In the genomic region with DNA sequence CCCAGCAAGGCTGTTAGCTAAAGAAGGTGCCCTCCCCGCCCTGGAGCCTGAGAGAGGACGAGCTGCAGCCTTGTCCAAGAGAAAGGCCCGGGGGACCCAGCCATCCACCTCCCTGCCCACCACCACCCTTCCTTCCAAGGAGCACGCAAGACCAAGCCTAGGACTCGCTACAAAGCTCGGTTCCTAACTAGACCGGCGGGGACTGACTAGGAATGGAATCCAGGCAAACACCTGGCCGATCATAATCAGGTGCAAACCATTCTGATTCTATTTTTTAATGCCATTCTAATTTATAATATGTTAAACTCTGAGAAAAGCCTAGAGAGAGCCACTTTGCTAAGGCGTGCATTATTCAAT, we compare ENCODE assay signal across 13 cellular contexts. TPM values are rescaled to one million over a fixed set of nuclear protein-coding genes. Genes with fewer than 3 reads are reported as not detected.
DNase-seq lines count a peak whose midpoint lies in the region; ATAC-seq, FAIRE-seq and TF ChIP-seq lines count a peak whose summit lies in the region.
"Had no signal": no experiment of that assay in that cellular context is flagged by ENCODE, and none has a peak within 500 bp of the region (broad histone marks: within the 10 kb centered on the region; RNA-seq: fewer than 3 reads in every experiment).

No MANE protein-coding gene starts in this region.

- H3K4me2 ChIP-seq in keratinocyte (ENCODE audit: control insufficient read depth, extremely low read depth, insufficient read depth, low read depth, low read length), result peak overlapping the region; percentile 99

- H3K4me3 ChIP-seq in HFF-Myc (replicated peaks; ENCODE audit: low read depth, low read length) (peak overlapping the region; percentile 46), colonic mucosa (peak overlapping the region; percentile 24), keratinocyte (ENCODE audit: control insufficient read depth in 2 of 3, extremely low read depth in 1 of 3, insufficient read depth in 2 of 3, low read depth in 1 of 3, low read length in 3 of 3) (peak overlapping the region; percentile 39 to 75 (median 62)), skeletal muscle tissue (ENCODE audit: low read length in 3 of 3) (peak overlapping the region; percentile 71 to 78 (median 74))

- H3K4me1 Mint-ChIP-seq in activated CD4-positive, alpha-beta T cell treated with anti-CD3 and anti-CD28 coated beads, Interleukin-2, amount 10 ng/mL, durations not matched to agents 7 days and 5 days, result peaks cover 3% of the 10 kb centered on the region

- POLR2A ChIA-PET in GM10248 (lab: Yijun Ruan, JAX), result no interaction called here
- POLR2A ChIA-PET in activated CD4-positive, alpha-beta T cell treated with anti-CD3 and anti-CD28 coated beads, Interleukin-2, amount 10 ng/mL, durations not matched to agents 7 days and 5 days (lab: Charles Lee), result no interaction called here

- no peaks in the 10 kb centered on the region for H3K9me3 ChIP-seq in colonic mucosa
- H3K9me3 ChIP-seq in keratinocyte (ENCODE audit: control insufficient read depth, low read depth, low read length), result no peaks in the 10 kb centered on the region
- H3K9me3 ChIP-seq in skeletal muscle tissue (ENCODE audit: control insufficient read depth in 3 of 3, low read length in 3 of 3), result no peaks in the 10 kb centered on the region

- H3K27ac ChIP-seq in colonic mucosa (no peak overlapping the region), keratinocyte (ENCODE audit: control insufficient read depth, insufficient read depth, low read length) (peak overlapping the region; percentile 98), skeletal muscle tissue (ENCODE audit: low read depth, low read length) (peak overlapping the region; percentile 47)

- H3K9me3 Mint-ChIP-seq in activated CD4-positive, alpha-beta T cell treated with anti-CD3 and anti-CD28 coated beads, Interleukin-2, amount 10 ng/mL, durations not matched to agents 7 days and 5 days, result no peaks in the 10 kb centered on the region
- H3K9me3 Mint-ChIP-seq: activated T-cell treated with anti-CD3 and anti-CD28 coated beads, Interleukin-2, amount 50 U/mL, for 4 hours; T-helper 1 cell treated with Interleukin-12 subunit alpha and Interleukin-12 subunit beta and Interleukin-4 antibody, amounts not matched to agents 30 μg/mL and 1 μg/mL, for 36 hours had no signal

- H3K4me3 Mint-ChIP-seq in activated CD4-positive, alpha-beta T cell treated with anti-CD3 and anti-CD28 coated beads, Interleukin-2, amount 10 ng/mL, durations not matched to agents 7 days and 5 days, result no peak overlapping the region
- H3K4me3 Mint-ChIP-seq: activated T-cell treated with anti-CD3 and anti-CD28 coated beads, Interleukin-2, amount 50 U/mL, for 4 hours; T-helper 1 cell treated with Interleukin-12 subunit alpha and Interleukin-12 subunit beta and Interleukin-4 antibody, amounts not matched to agents 30 μg/mL and 1 μg/mL, for 36 hours had no signal

- H3K27ac Mint-ChIP-seq in activated CD4-positive, alpha-beta T cell treated with anti-CD3 and anti-CD28 coated beads, Interleukin-2, amount 10 ng/mL, durations not matched to agents 7 days and 5 days, result no peak overlapping the region
- H3K27ac Mint-ChIP-seq: T-helper 1 cell treated with Interleukin-12 subunit alpha and Interleukin-12 subunit beta and Interleukin-4 antibody, amounts not matched to agents 30 μg/mL and 1 μg/mL, for 36 hours had no signal

- no peak for ATAC-seq in HG03108 (IDR thresholded peaks at IDR 0.05; ENCODE audit: unreplicated experiment)

- H3K36me3 ChIP-seq in colonic mucosa (no peaks in the 10 kb centered on the region), keratinocyte (ENCODE audit: control insufficient read depth in 2 of 2, extremely low read depth in 1 of 2, insufficient read depth in 2 of 2, low read length in 2 of 2) (no peaks in the 10 kb centered on the region), skeletal muscle tissue (ENCODE audit: control insufficient read depth in 3 of 3, insufficient read depth in 3 of 3, low read length in 3 of 3) (no peaks in the 10 kb centered on the region)

- DNase-seq in HFF-Myc (ENCODE audit: extremely low read depth, low read depth), result no peak
- no peak for DNase-seq in colonic mucosa
- DNase-seq in keratinocyte (ENCODE audit: low read depth, low spot score), result no peak
- no peak for DNase-seq in GM10248 (ENCODE audit: extremely low spot score)
- DNase-seq in activated CD4-positive, alpha-beta T cell treated with anti-CD3 and anti-CD28 coated beads, Interleukin-2, amount 10 ng/mL, durations not matched to agents 7 days and 5 days, result no peak
- no peak for DNase-seq in pons (ENCODE audit: low spot score)
- DNase-seq: activated T-cell treated with anti-CD3 and anti-CD28 coated beads, Interleukin-2, amount 50 U/mL, for 4 hours; DMS 273 treated with DMSO at 0.1 percent for 48 hours; NCI-H1930 had no signal

- H3K4me1 ChIP-seq in colonic mucosa, result peaks cover 4% of the 10 kb centered on the region
- peaks cover 21% of the 10 kb centered on the region for H3K4me1 ChIP-seq in keratinocyte (ENCODE audit: control insufficient read depth, extremely low read depth, insufficient read depth, low read length)
- peaks cover 15 to 18% (median 15%) of the 10 kb centered on the region in 3 donors for H3K4me1 ChIP-seq in skeletal muscle tissue (ENCODE audit: control insufficient read depth in 3 of 3, insufficient read depth in 3 of 3, low read length in 3 of 3)

- FAIRE-seq in keratinocyte (lab: Jason Lieb, UNC), result no peak

- H2AFZ ChIP-seq in keratinocyte (ENCODE audit: control insufficient read depth, low read length), result peak overlapping the region; percentile 56

- H3K9me1 ChIP-seq in keratinocyte (ENCODE audit: control insufficient read depth, extremely low read depth, insufficient read depth, low read length), result no peaks in the 10 kb centered on the region

- intact Hi-C loops in colonic mucosa (cut with DNase I), result no loop called here

- TF ChIP-seq CTCF in HFF-Myc (IDR thresholded peaks at IDR 0.05; ENCODE audit: low read depth, low read length, missing control alignments), result no peak
- no peak for TF ChIP-seq CTCF in colonic mucosa (IDR thresholded peaks at IDR 0.05)
- no peak for TF ChIP-seq CTCF in keratinocyte (optimal IDR thresholded peaks at IDR 0.05 in 1 of 3, IDR thresholded peaks at IDR 0.05 in 1 of 3, conservative IDR thresholded peaks at IDR 0.05 in 1 of 3; ENCODE audit: extremely low read depth in 1 of 3, insufficient read depth in 2 of 3, low read length in 3 of 3)
- no peak for TF ChIP-seq CTCF in GM10248 (IDR thresholded peaks at IDR 0.05; ENCODE audit: control extremely low read depth, extremely low read depth, low read depth, missing control alignments)

- dilution Hi-C loops in keratinocyte (cut with MboI; ENCODE audit: extremely low pct_ligation_motif_present, low sequenced_read_pairs), result no loop called here

- H3K27me3 ChIP-seq in colonic mucosa (peaks cover 19% of the 10 kb centered on the region), keratinocyte (ENCODE audit: control insufficient read depth, extremely low read depth, insufficient read depth, low read length) (no peaks in the 10 kb centered on the region), skeletal muscle tissue (ENCODE audit: control insufficient read depth in 3 of 3, insufficient read depth in 3 of 3, low read length in 3 of 3) (peaks cover 0 to 15% (median 11%) of the 10 kb centered on the region in 3 donors)

- CTCF ChIA-PET in GM10248 (lab: Yijun Ruan, JAX), result no interaction called here
- CTCF ChIA-PET in activated CD4-positive, alpha-beta T cell treated with anti-CD3 and anti-CD28 coated beads, Interleukin-2, amount 10 ng/mL, durations not matched to agents 7 days and 5 days (lab: Charles Lee), result interaction anchor here (1.2 to 2.1 kb wide), 2 partner anchors 16 to 36 kb away, joined by 3 to 5 read pairs; no protein-coding TSS in a partner anchor

- H3K79me2 ChIP-seq in keratinocyte (ENCODE audit: control insufficient read depth, insufficient read depth, low read length), result no peaks in the 10 kb centered on the region

- H3K9ac ChIP-seq in colonic mucosa (ENCODE audit: low read depth in 2 of 2, low read length in 2 of 2), result no peak overlapping the region
- H3K9ac ChIP-seq in keratinocyte (ENCODE audit: control insufficient read depth, extremely low read depth, insufficient read depth, low read length), result peak overlapping the region; percentile 96
- H3K9ac ChIP-seq in skeletal muscle tissue (ENCODE audit: low read depth in 1 of 3, low read length in 3 of 3), result peak overlapping the region; percentile 59 to 76 (median 74)

- peaks cover 37% of the 10 kb centered on the region for H3K27me3 Mint-ChIP-seq in activated CD4-positive, alpha-beta T cell treated with anti-CD3 and anti-CD28 coated beads, Interleukin-2, amount 10 ng/mL, durations not matched to agents 7 days and 5 days

- no peaks in the 10 kb centered on the region for H3K36me3 Mint-ChIP-seq in activated CD4-positive, alpha-beta T cell treated with anti-CD3 and anti-CD28 coated beads, Interleukin-2, amount 10 ng/mL, durations not matched to agents 7 days and 5 days (ENCODE audit: low read depth)

- no peaks in the 10 kb centered on the region for H4K20me1 ChIP-seq in keratinocyte (ENCODE audit: control insufficient read depth, extremely low read depth, insufficient read depth, low read length)

RNA-seq across cellular contexts. Expression of gene TUBB6, which starts 19.7 kb away (rescaled TPM):
- total RNA-seq in colonic mucosa (10 to 100 TPM in 1 of 2 donors, 1 to 10 TPM in 1; 7.8 to 41.6 TPM), skeletal muscle tissue (499 TPM)
- 479 to 701 TPM (median 598 TPM) in 3 replicates for polyA plus RNA-seq in keratinocyte
- polyA plus RNA-seq in keratinocyte (2011; ENCODE audit: low read depth), result 90.6 TPM
- 405 and 737 TPM in 2 replicates for polyA plus RNA-seq in keratinocyte (2011; cell fraction: cytosol; rRNA removed)
- polyA plus RNA-seq in keratinocyte (2011; cell fraction: nucleus; rRNA removed), result 443 and 589 TPM in 2 replicates
- polyA plus RNA-seq in keratinocyte (2012; ENCODE audit: low replicate concordance), result 202 and 788 TPM in 2 replicates
- 445 to 619 TPM (median 547 TPM) in 3 replicates for polyA minus RNA-seq in keratinocyte
- 1,165 TPM for polyA minus RNA-seq in keratinocyte (2011; cell fraction: cytosol; rRNA and poly(A)+ RNA removed)
- 338 and 341 TPM in 2 replicates for polyA minus RNA-seq in keratinocyte (2011; cell fraction: nucleus; rRNA and poly(A)+ RNA removed)
- total RNA-seq in activated CD4-positive, alpha-beta T cell treated with anti-CD3 and anti-CD28 coated beads, Interleukin-2, amount 10 ng/mL, durations not matched to agents 7 days and 5 days, result 1 to 10 TPM in 1 of 2 experiments, under 1 TPM in 1; 0.69 to 1.2 TPM

RNA-seq across cellular contexts. Expression of gene CIDEA, which starts 34.2 kb away (rescaled TPM):
- total RNA-seq in colonic mucosa, result not detected
- polyA plus RNA-seq in keratinocyte, result 1.2 to 3.0 TPM (median 1.4 TPM) in 3 replicates
- polyA plus RNA-seq in keratinocyte (2011; ENCODE audit: low read depth), result 2.0 TPM
- 0.29 and 0.42 TPM in 2 replicates for polyA plus RNA-seq in keratinocyte (2011; cell fraction: cytosol; rRNA removed)
- polyA plus RNA-seq in keratinocyte (2011; cell fraction: nucleus; rRNA removed), result 0.55 and 0.76 TPM in 2 replicates
- 2.1 and 4.6 TPM in 2 replicates for polyA plus RNA-seq in keratinocyte (2012; ENCODE audit: low replicate concordance)
- 0.86 to 2.3 TPM (median 0.96 TPM) in 3 replicates for polyA minus RNA-seq in keratinocyte
- polyA minus RNA-seq in keratinocyte (2011; cell fraction: cytosol; rRNA and poly(A)+ RNA removed), result not detected
- polyA minus RNA-seq in keratinocyte (2011; cell fraction: nucleus; rRNA and poly(A)+ RNA removed), result not detected in 2 replicates
- 2.1 TPM for total RNA-seq in skeletal muscle tissue
- total RNA-seq in activated CD4-positive, alpha-beta T cell treated with anti-CD3 and anti-CD28 coated beads, Interleukin-2, amount 10 ng/mL, durations not matched to agents 7 days and 5 days, result not detected
- total RNA-seq: activated T-cell treated with anti-CD3 and anti-CD28 coated beads, Interleukin-2, amount 50 U/mL, for 4 hours; ureter had no signal

Comparison
In these comparisons a context has a peak if more than half of its experiments do, and no peak if none do; other contexts are left out.
1. H3K4me3 ChIP-seq: peak in every context shown above with its lines; median percentile 74 in skeletal muscle tissue; 62 in keratinocyte; 46 in HFF-Myc; 24 in colonic mucosa.
2. H3K9ac ChIP-seq: peak in keratinocyte (single experiment) and skeletal muscle tissue (3 of 3); none in colonic mucosa (0 of 2).
3. RNA of gene TUBB6, which starts 19.7 kb away (total RNA-seq): 499 TPM in skeletal muscle tissue (single experiment); 7.8 to 41.6 TPM in colonic mucosa and 0.69 to 1.2 TPM in activated CD4-positive, alpha-beta T cell treated with anti-CD3 and anti-CD28 coated beads, Interleukin-2, amount 10 ng/mL, durations not matched to agents 7 days and 5 days; every median in the first group is over 10 times any median in the second.